12 cellular contexts compared by ENCODE assay signal in genomic region chr7:135164357-135165021, GRCh38. TPM values are rescaled to one million over a fixed set of nuclear protein-coding genes. Genes with fewer than 3 reads are reported as not detected.
DNase-seq lines count a peak whose midpoint lies in the region; ATAC-seq and TF ChIP-seq lines count a peak whose summit lies in the region.
"Had no signal": no experiment of that assay in that cellular context is flagged by ENCODE, and none has a peak within 500 bp of the region (broad histone marks: within the 10 kb centered on the region; RNA-seq: fewer than 3 reads in every experiment).

No MANE protein-coding gene starts in this region.

- H3K27ac Mint-ChIP-seq in activated CD4-positive, alpha-beta memory T cell treated with anti-CD3 and anti-CD28 coated beads for 36 hours = peak overlapping the region; percentile 71
- no peak overlapping the region for H3K27ac Mint-ChIP-seq in activated CD4-positive, alpha-beta memory T cell treated with anti-CD3 and anti-CD28 coated beads, Interleukin-2, amount 10 ng/mL, durations not matched to agents 7 days and 5 days
- H3K27ac Mint-ChIP-seq in activated T-helper 1 cell treated with anti-CD3 and anti-CD28 coated beads, Interleukin-12 subunit alpha, Interleukin-12 subunit beta, Interleukin-2, Interleukin-4 antibody, amounts not matched to agents 30 ng/mL and 10 ng/mL and 1 ng/mL, durations not matched to agents 14 hours and 24 hours and 36 hours = peak overlapping the region; percentile 44
- peak overlapping the region; percentile 93 for H3K27ac Mint-ChIP-seq in stimulated activated naive B cell treated with anti-CD40 and anti-IgM and Interleukin-4, amounts not matched to agents 10 μg/mL and 1 μg/mL and 100 μg/mL, for 72 hours

- no peak for TF ChIP-seq CTCF in left ventricle myocardium inferior (IDR thresholded peaks at IDR 0.05; ENCODE audit: borderline replicate concordance)

- H3K4me3 ChIP-seq in left ventricle myocardium inferior = no peak overlapping the region
- H3K4me3 ChIP-seq: prostate gland had no signal

- intact Hi-C loops in activated CD4-positive, alpha-beta memory T cell treated with anti-CD3 and anti-CD28 coated beads for 36 hours (cut with micrococcal nuclease) = loop anchor here (5.0 to 10.0 kb wide), 3 partner anchors 430 to 850 kb away; partner anchors contain the start of gene SLC35B4
- intact Hi-C loops in activated T-helper 1 cell treated with anti-CD3 and anti-CD28 coated beads, Interleukin-12 subunit alpha, Interleukin-12 subunit beta, Interleukin-2, Interleukin-4 antibody, amounts not matched to agents 30 ng/mL and 10 ng/mL and 1 ng/mL, durations not matched to agents 14 hours and 24 hours and 36 hours (cut with micrococcal nuclease) = no loop called here
- intact Hi-C loops in left ventricle myocardium inferior (cut with micrococcal nuclease) = no loop called here

- CTCF ChIA-PET in activated CD4-positive, alpha-beta memory T cell treated with anti-CD3 and anti-CD28 coated beads for 36 hours (lab: Charles Lee) = interaction anchor here (1.6 to 2.3 kb wide), 2 partner anchors 16 to 179 kb away, joined by 4 to 5 read pairs; partner anchors contain the start of genes AGBL3 and TMEM140
- CTCF ChIA-PET in activated CD4-positive, alpha-beta memory T cell treated with anti-CD3 and anti-CD28 coated beads, Interleukin-2, amount 10 ng/mL, durations not matched to agents 7 days and 5 days (lab: Charles Lee) = interaction anchor here (0.6 kb wide), 1 partner anchor 17 kb away, joined by 3 read pairs; the partner anchor contains the start of gene TMEM140

- H3K4me1 Mint-ChIP-seq in activated CD4-positive, alpha-beta memory T cell treated with anti-CD3 and anti-CD28 coated beads for 36 hours (ENCODE audit: low read depth) = peaks cover 49% of the 10 kb centered on the region
- H3K4me1 Mint-ChIP-seq in activated CD4-positive, alpha-beta memory T cell treated with anti-CD3 and anti-CD28 coated beads, Interleukin-2, amount 10 ng/mL, durations not matched to agents 7 days and 5 days = peaks cover 67% of the 10 kb centered on the region
- H3K4me1 Mint-ChIP-seq in activated T-helper 1 cell treated with anti-CD3 and anti-CD28 coated beads, Interleukin-12 subunit alpha, Interleukin-12 subunit beta, Interleukin-2, Interleukin-4 antibody, amounts not matched to agents 30 ng/mL and 10 ng/mL and 1 ng/mL, durations not matched to agents 14 hours and 24 hours and 36 hours (ENCODE audit: low read depth) = peaks cover 50% of the 10 kb centered on the region
- H3K4me1 Mint-ChIP-seq in stimulated activated naive B cell treated with anti-CD40 and anti-IgM and Interleukin-4, amounts not matched to agents 10 μg/mL and 1 μg/mL and 100 μg/mL, for 72 hours = peaks cover 56 to 89% of the 10 kb centered on the region in 2 donors

- peaks cover 71% of the 10 kb centered on the region for H3K36me3 Mint-ChIP-seq in activated CD4-positive, alpha-beta memory T cell treated with anti-CD3 and anti-CD28 coated beads for 36 hours
- H3K36me3 Mint-ChIP-seq in activated CD4-positive, alpha-beta memory T cell treated with anti-CD3 and anti-CD28 coated beads, Interleukin-2, amount 10 ng/mL, durations not matched to agents 7 days and 5 days (ENCODE audit: low read depth) = peaks cover 93% of the 10 kb centered on the region
- H3K36me3 Mint-ChIP-seq in activated T-helper 1 cell treated with anti-CD3 and anti-CD28 coated beads, Interleukin-12 subunit alpha, Interleukin-12 subunit beta, Interleukin-2, Interleukin-4 antibody, amounts not matched to agents 30 ng/mL and 10 ng/mL and 1 ng/mL, durations not matched to agents 14 hours and 24 hours and 36 hours (ENCODE audit: low read depth) = peaks cover 72% of the 10 kb centered on the region
- peaks cover 62 to 88% of the 10 kb centered on the region in 2 donors for H3K36me3 Mint-ChIP-seq in stimulated activated naive B cell treated with anti-CD40 and anti-IgM and Interleukin-4, amounts not matched to agents 10 μg/mL and 1 μg/mL and 100 μg/mL, for 72 hours

- H3K9me3 Mint-ChIP-seq in activated CD4-positive, alpha-beta memory T cell treated with anti-CD3 and anti-CD28 coated beads for 36 hours = peaks cover 9% of the 10 kb centered on the region
- peaks cover 11% of the 10 kb centered on the region for H3K9me3 Mint-ChIP-seq in activated CD4-positive, alpha-beta memory T cell treated with anti-CD3 and anti-CD28 coated beads, Interleukin-2, amount 10 ng/mL, durations not matched to agents 7 days and 5 days
- H3K9me3 Mint-ChIP-seq in activated T-helper 1 cell treated with anti-CD3 and anti-CD28 coated beads, Interleukin-12 subunit alpha, Interleukin-12 subunit beta, Interleukin-2, Interleukin-4 antibody, amounts not matched to agents 30 ng/mL and 10 ng/mL and 1 ng/mL, durations not matched to agents 14 hours and 24 hours and 36 hours = peaks cover 16% of the 10 kb centered on the region
- peaks cover 8 to 9% of the 10 kb centered on the region in 2 donors for H3K9me3 Mint-ChIP-seq in stimulated activated naive B cell treated with anti-CD40 and anti-IgM and Interleukin-4, amounts not matched to agents 10 μg/mL and 1 μg/mL and 100 μg/mL, for 72 hours

- POLR2A ChIA-PET in activated CD4-positive, alpha-beta memory T cell treated with anti-CD3 and anti-CD28 coated beads for 36 hours (lab: Charles Lee) = interaction anchor here (2.1 kb wide), 1 partner anchor 17 kb away, joined by 12 read pairs; the partner anchor contains the start of gene TMEM140
- POLR2A ChIA-PET in activated CD4-positive, alpha-beta memory T cell treated with anti-CD3 and anti-CD28 coated beads, Interleukin-2, amount 10 ng/mL, durations not matched to agents 7 days and 5 days (lab: Charles Lee) = interaction anchor here (0.9 to 9.1 kb wide), 2 partner anchors 10 to 15 kb away, joined by 3 to 181 read pairs; partner anchors contain the start of gene TMEM140

- peak overlapping the region; percentile 77 for H3K27ac ChIP-seq in left ventricle myocardium inferior (replicated peaks)
- H3K27ac ChIP-seq: prostate gland had no signal

- peaks cover 84% of the 10 kb centered on the region for H3K4me1 ChIP-seq in left ventricle myocardium inferior

- ATAC-seq in stimulated activated naive B cell treated with anti-CD40 and anti-IgM and Interleukin-4, amounts not matched to agents 10 μg/mL and 1 μg/mL and 100 μg/mL, for 72 hours (replicated peaks) = no peak
- no peak for ATAC-seq in HG03469 (IDR thresholded peaks at IDR 0.05; ENCODE audit: unreplicated experiment)

- no peak overlapping the region for H3K4me3 Mint-ChIP-seq in activated CD4-positive, alpha-beta memory T cell treated with anti-CD3 and anti-CD28 coated beads for 36 hours
- H3K4me3 Mint-ChIP-seq in activated CD4-positive, alpha-beta memory T cell treated with anti-CD3 and anti-CD28 coated beads, Interleukin-2, amount 10 ng/mL, durations not matched to agents 7 days and 5 days = no peak overlapping the region
- no peak overlapping the region for H3K4me3 Mint-ChIP-seq in activated T-helper 1 cell treated with anti-CD3 and anti-CD28 coated beads, Interleukin-12 subunit alpha, Interleukin-12 subunit beta, Interleukin-2, Interleukin-4 antibody, amounts not matched to agents 30 ng/mL and 10 ng/mL and 1 ng/mL, durations not matched to agents 14 hours and 24 hours and 36 hours
- no peak overlapping the region for H3K4me3 Mint-ChIP-seq in stimulated activated naive B cell treated with anti-CD40 and anti-IgM and Interleukin-4, amounts not matched to agents 10 μg/mL and 1 μg/mL and 100 μg/mL, for 72 hours

- H3K9me3 ChIP-seq in left ventricle myocardium inferior (replicated peaks) = no peaks in the 10 kb centered on the region
- H3K9me3 ChIP-seq: prostate gland had no signal

- no peaks in the 10 kb centered on the region for H3K27me3 ChIP-seq in left ventricle myocardium inferior (ENCODE audit: low read depth)

- H3K36me3 ChIP-seq in left ventricle myocardium inferior = peaks cover 35% of the 10 kb centered on the region

- H3K27me3 Mint-ChIP-seq in activated CD4-positive, alpha-beta memory T cell treated with anti-CD3 and anti-CD28 coated beads for 36 hours = no peaks in the 10 kb centered on the region
- no peaks in the 10 kb centered on the region for H3K27me3 Mint-ChIP-seq in activated CD4-positive, alpha-beta memory T cell treated with anti-CD3 and anti-CD28 coated beads, Interleukin-2, amount 10 ng/mL, durations not matched to agents 7 days and 5 days
- no peaks in the 10 kb centered on the region for H3K27me3 Mint-ChIP-seq in activated T-helper 1 cell treated with anti-CD3 and anti-CD28 coated beads, Interleukin-12 subunit alpha, Interleukin-12 subunit beta, Interleukin-2, Interleukin-4 antibody, amounts not matched to agents 30 ng/mL and 10 ng/mL and 1 ng/mL, durations not matched to agents 14 hours and 24 hours and 36 hours (ENCODE audit: insufficient read depth)
- H3K27me3 Mint-ChIP-seq in stimulated activated naive B cell treated with anti-CD40 and anti-IgM and Interleukin-4, amounts not matched to agents 10 μg/mL and 1 μg/mL and 100 μg/mL, for 72 hours = no peaks in the 10 kb centered on the region

- no peak for DNase-seq in activated CD4-positive, alpha-beta memory T cell treated with anti-CD3 and anti-CD28 coated beads for 36 hours
- DNase-seq in activated CD4-positive, alpha-beta memory T cell treated with anti-CD3 and anti-CD28 coated beads, Interleukin-2, amount 10 ng/mL, durations not matched to agents 7 days and 5 days = no peak
- no peak for DNase-seq in activated T-helper 1 cell treated with anti-CD3 and anti-CD28 coated beads, Interleukin-12 subunit alpha, Interleukin-12 subunit beta, Interleukin-2, Interleukin-4 antibody, amounts not matched to agents 30 ng/mL and 10 ng/mL and 1 ng/mL, durations not matched to agents 14 hours and 24 hours and 36 hours (ENCODE audit: low spot score)
- DNase-seq in left ventricle myocardium inferior (no peak), GOT3 (lab: John Stamatoyannopoulos, UW) (no peak), anterior cingulate cortex (lab: John Stamatoyannopoulos, UW) (no peak)
- DNase-seq in stimulated activated naive B cell treated with anti-CD40 and anti-IgM and Interleukin-4, amounts not matched to agents 10 μg/mL and 1 μg/mL and 100 μg/mL, for 72 hours = no peak
- DNase-seq: cortex of kidney, NCI-H1092 had no signal

RNA-seq across cellular contexts. Expression of gene CYREN, which starts 6.0 kb away (rescaled TPM):
- 10 to 100 TPM; 41.6 to 43.6 TPM for total RNA-seq in activated CD4-positive, alpha-beta memory T cell treated with anti-CD3 and anti-CD28 coated beads for 36 hours
- 10 to 100 TPM; 32.0 to 32.1 TPM for total RNA-seq in activated CD4-positive, alpha-beta memory T cell treated with anti-CD3 and anti-CD28 coated beads, Interleukin-2, amount 10 ng/mL, durations not matched to agents 7 days and 5 days
- total RNA-seq in activated T-helper 1 cell treated with anti-CD3 and anti-CD28 coated beads, Interleukin-12 subunit alpha, Interleukin-12 subunit beta, Interleukin-2, Interleukin-4 antibody, amounts not matched to agents 30 ng/mL and 10 ng/mL and 1 ng/mL, durations not matched to agents 14 hours and 24 hours and 36 hours = 58.8 and 58.9 TPM in 2 replicates
- total RNA-seq in left ventricle myocardium inferior = 29.8 TPM

RNA-seq across cellular contexts. Expression of gene TMEM140, which starts 16.6 kb away (rescaled TPM):
- 1 to 10 TPM; 8.6 to 10.0 TPM for total RNA-seq in activated CD4-positive, alpha-beta memory T cell treated with anti-CD3 and anti-CD28 coated beads for 36 hours
- 10 to 100 TPM; 36.5 to 37.1 TPM for total RNA-seq in activated CD4-positive, alpha-beta memory T cell treated with anti-CD3 and anti-CD28 coated beads, Interleukin-2, amount 10 ng/mL, durations not matched to agents 7 days and 5 days
- total RNA-seq in activated T-helper 1 cell treated with anti-CD3 and anti-CD28 coated beads, Interleukin-12 subunit alpha, Interleukin-12 subunit beta, Interleukin-2, Interleukin-4 antibody, amounts not matched to agents 30 ng/mL and 10 ng/mL and 1 ng/mL, durations not matched to agents 14 hours and 24 hours and 36 hours = 2.9 and 4.5 TPM in 2 replicates
- 23.3 TPM for total RNA-seq in left ventricle myocardium inferior
- total RNA-seq: A673 had no signal

RNA-seq across cellular contexts. Expression of gene WDR91, which starts 46.8 kb away (rescaled TPM):
- total RNA-seq in activated CD4-positive, alpha-beta memory T cell treated with anti-CD3 and anti-CD28 coated beads for 36 hours = 10 to 100 TPM; 10.3 to 11.0 TPM
- total RNA-seq in activated CD4-positive, alpha-beta memory T cell treated with anti-CD3 and anti-CD28 coated beads, Interleukin-2, amount 10 ng/mL, durations not matched to agents 7 days and 5 days = 10 to 100 TPM; 10.7 to 11.6 TPM
- 34.6 and 35.4 TPM in 2 replicates for total RNA-seq in activated T-helper 1 cell treated with anti-CD3 and anti-CD28 coated beads, Interleukin-12 subunit alpha, Interleukin-12 subunit beta, Interleukin-2, Interleukin-4 antibody, amounts not matched to agents 30 ng/mL and 10 ng/mL and 1 ng/mL, durations not matched to agents 14 hours and 24 hours and 36 hours
- total RNA-seq in left ventricle myocardium inferior = 5.4 TPM
